ENCODE assay signal across 2 cellular contexts in genomic region chr10:70295321-70295720, GRCh38.
TF ChIP-seq lines count a peak whose summit lies in the region.

No MANE protein-coding gene starts in this region.

TF ChIP-seq in IMR-90, 13 proteins besides CTCF, POLR2A, EP300 and RAD21 (continued from another document):
- TF ChIP-seq MAFK (IDR thresholded peaks at IDR 0.05; ENCODE audit: low read depth, low read length) (no peak), CHD1 (IDR thresholded peaks at IDR 0.05; ENCODE audit: low read depth, low read length) (no peak)
- TF ChIP-seq, protein P1, sequence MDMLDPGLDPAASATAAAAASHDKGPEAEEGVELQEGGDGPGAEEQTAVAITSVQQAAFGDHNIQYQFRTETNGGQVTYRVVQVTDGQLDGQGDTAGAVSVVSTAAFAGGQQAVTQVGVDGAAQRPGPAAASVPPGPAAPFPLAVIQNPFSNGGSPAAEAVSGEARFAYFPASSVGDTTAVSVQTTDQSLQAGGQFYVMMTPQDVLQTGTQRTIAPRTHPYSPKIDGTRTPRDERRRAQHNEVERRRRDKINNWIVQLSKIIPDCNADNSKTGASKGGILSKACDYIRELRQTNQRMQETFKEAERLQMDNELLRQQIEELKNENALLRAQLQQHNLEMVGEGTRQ (IDR thresholded peaks at IDR 0.05; ENCODE audit: low read depth, low read length) = no peak

TF ChIP-seq in WTC11, 78 proteins besides CTCF, POLR2A, EP300 and RAD21 (continued from another document):
- peak; percentile 65 for TF ChIP-seq ZNF423 (CRISPR knock-in tag; IDR thresholded peaks at IDR 0.05)
- no peak for TF ChIP-seq CREB1 (CRISPR knock-in tag; IDR thresholded peaks at IDR 0.05)
- TF ChIP-seq NR1H2 (CRISPR knock-in tag; IDR thresholded peaks at IDR 0.05) = no peak
